11 cellular contexts compared by ENCODE assay signal in genomic region chr22:20244744-20245576, GRCh38. TPM values are rescaled to one million over a fixed set of nuclear protein-coding genes. Genes with fewer than 3 reads are reported as not detected.
DNase-seq lines count a peak whose midpoint lies in the region; ATAC-seq and TF ChIP-seq lines count a peak whose summit lies in the region.
"Had no signal": no experiment of that assay in that cellular context is flagged by ENCODE, and none has a peak within 500 bp of the region (broad histone marks: within the 10 kb centered on the region; RNA-seq: fewer than 3 reads in every experiment).

No MANE protein-coding gene starts in this region.

- intact Hi-C loops in esophagus squamous epithelium (cut with DNase I): no loop called here

- peak overlapping the region; percentile 88 for H3K27ac Mint-ChIP-seq in activated T-cell treated with anti-CD3 and anti-CD28 coated beads, Interleukin-2, amount 50 U/mL, for 24 hours

- no peak for ATAC-seq in HG03159 (IDR thresholded peaks at IDR 0.05; ENCODE audit: unreplicated experiment)

- no peak for TF ChIP-seq POLR2A in esophagus squamous epithelium (IDR thresholded peaks at IDR 0.05)

- no peaks in the 10 kb centered on the region for H3K9me3 ChIP-seq in esophagus squamous epithelium
- H3K9me3 ChIP-seq: Caco-2 had no signal

- no peaks in the 10 kb centered on the region for H3K36me3 Mint-ChIP-seq in activated T-cell treated with anti-CD3 and anti-CD28 coated beads, Interleukin-2, amount 50 U/mL, for 24 hours (ENCODE audit: low read depth)

- H3K4me1 Mint-ChIP-seq in activated T-cell treated with anti-CD3 and anti-CD28 coated beads, Interleukin-2, amount 50 U/mL, for 24 hours (ENCODE audit: low read depth): peaks cover 40% of the 10 kb centered on the region

- H3K27me3 Mint-ChIP-seq in activated T-cell treated with anti-CD3 and anti-CD28 coated beads, Interleukin-2, amount 50 U/mL, for 24 hours: no peaks in the 10 kb centered on the region

- peaks cover 25 to 72% (median 34%) of the 10 kb centered on the region in 3 donors for H3K4me1 ChIP-seq in esophagus squamous epithelium

- no peaks in the 10 kb centered on the region for H3K9me3 Mint-ChIP-seq in activated T-cell treated with anti-CD3 and anti-CD28 coated beads, Interleukin-2, amount 50 U/mL, for 24 hours

- DNase-seq in CD1c-positive myeloid dendritic cell (ENCODE audit: extremely low spot score) (peak; percentile 14), NCI-H146 treated with DMSO at 0.1 percent for 48 hours (lab: John Stamatoyannopoulos, UW; ENCODE audit: unreplicated experiment) (peak; percentile 71), left kidney (ENCODE audit: low read depth, low spot score) (peak; percentile 75), esophagus squamous epithelium (lab: John Stamatoyannopoulos, UW) (no peak), ureter (ENCODE audit: low spot score) (no peak), midbrain (lab: John Stamatoyannopoulos, UW) (no peak)
- DNase-seq in activated T-cell treated with anti-CD3 and anti-CD28 coated beads, Interleukin-2, amount 50 U/mL, for 24 hours: peak; percentile 74
- DNase-seq: Caco-2, GOT3, NCI-H1436 had no signal

- no peaks in the 10 kb centered on the region for H3K36me3 ChIP-seq in esophagus squamous epithelium

- no peak for TF ChIP-seq CTCF in esophagus squamous epithelium (IDR thresholded peaks at IDR 0.05)

- H3K4me3 Mint-ChIP-seq in activated T-cell treated with anti-CD3 and anti-CD28 coated beads, Interleukin-2, amount 50 U/mL, for 24 hours: peak overlapping the region; percentile 16

- no peaks in the 10 kb centered on the region for H3K27me3 ChIP-seq in esophagus squamous epithelium

- 91 to 100% methylated on average over 2 to 6 of the region's 24 CpGs for WGBS in esophagus squamous epithelium, 2 donors

- H3K27ac ChIP-seq in esophagus squamous epithelium: peak overlapping the region in 2 of 4 donors; percentile 13 to 28

- H3K4me3 ChIP-seq in esophagus squamous epithelium: no peak overlapping the region

RNA-seq across cellular contexts. Expression of gene RTN4R, which starts 23.2 kb away (rescaled TPM):
- total RNA-seq in esophagus squamous epithelium (1 to 10 TPM in 3 of 4 donors, under 1 TPM in 1; 0.97 to 3.9 (median 2.5) TPM), ureter (1.3 TPM)

Comparison
In these comparisons a context has a peak if more than half of its experiments do, and no peak if none do; other contexts are left out.
1. DNase-seq: peak in CD1c-positive myeloid dendritic cell (single experiment), NCI-H146 treated with DMSO at 0.1 percent for 48 hours (single experiment), activated T-cell treated with anti-CD3 and anti-CD28 coated beads, Interleukin-2, amount 50 U/mL, for 24 hours (single experiment) and left kidney (single experiment); none in esophagus squamous epithelium (single experiment), ureter (single experiment) and midbrain (single experiment).